Comparison of ENCODE assay signal across 6 cellular contexts in the genomic region with DNA sequence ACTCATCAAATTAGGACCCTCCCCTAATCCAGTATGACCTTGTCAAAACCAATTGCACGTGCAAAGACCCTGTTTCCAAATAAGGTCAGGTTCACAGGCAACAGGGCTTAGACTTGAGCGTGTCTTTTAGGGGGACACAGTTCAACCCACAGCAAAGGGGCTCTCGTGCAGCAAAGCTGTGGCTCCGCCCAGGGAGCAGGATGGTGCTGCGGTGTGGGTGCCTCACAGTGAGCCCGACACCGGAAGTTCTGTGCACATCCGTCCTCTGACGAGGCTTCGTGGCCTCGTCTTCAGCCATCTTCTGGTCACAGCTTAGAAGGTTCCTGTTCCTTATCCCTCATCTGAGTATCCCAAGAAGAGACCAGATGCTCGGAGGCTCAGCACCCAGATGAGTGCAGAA.
"Had no signal": no experiment of that assay in that cellular context is flagged by ENCODE, and none has a peak within 500 bp of the region (broad histone marks: within the 10 kb centered on the region; RNA-seq: fewer than 3 reads in every experiment).

No MANE protein-coding gene starts in this region.

- DNase-seq: H7, HFFc6, IMR-90 had no signal

- H3K27ac Mint-ChIP-seq: GM23338, HFFc6 had no signal

- ATAC-seq: GM23338, HCT116 had no signal

- FAIRE-seq: HTR-8/SVneo had no signal

- H3K4me3 Mint-ChIP-seq: GM23338, HFFc6 had no signal

- H3K4me1 Mint-ChIP-seq: GM23338 had no signal
